ENCODE assay signal across 1 cellular context in the genomic region with DNA sequence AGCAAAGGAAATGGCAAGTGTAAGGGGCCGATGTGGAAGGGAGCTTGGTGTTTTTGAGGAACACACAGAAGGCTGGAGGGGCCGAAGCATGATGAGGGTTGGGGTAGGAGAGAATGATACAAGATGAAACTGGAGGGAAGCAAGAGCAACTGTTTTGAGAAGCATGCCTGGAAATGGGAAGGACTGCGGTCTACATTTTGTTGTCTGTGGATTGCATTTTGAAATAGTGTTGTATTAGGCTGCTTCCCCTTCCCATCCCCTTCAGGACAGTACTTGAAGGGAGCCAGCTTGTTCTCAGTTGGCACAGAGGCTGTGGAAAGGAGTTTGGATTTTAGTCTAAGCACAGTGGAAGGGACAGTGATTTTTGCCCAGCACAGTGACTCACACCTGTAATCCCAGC.
TF ChIP-seq lines count a peak whose summit lies in the region.

No MANE protein-coding gene starts in this region.

TF ChIP-seq in HepG2, 621 proteins besides CTCF, POLR2A, EP300 and RAD21:
- TF ChIP-seq ZNF607 (CRISPR knock-in tag; IDR thresholded peaks at IDR 0.05; ENCODE audit: borderline replicate concordance) (0 out of 2 replicates have a peak, but pooled peaks have one; percentile 15), PAF1 (CRISPR knock-in tag; IDR thresholded peaks at IDR 0.05) (0 out of 2 replicates have a peak, but pooled peaks have one; percentile 36), FOXO1 (CRISPR knock-in tag; IDR thresholded peaks at IDR 0.05) (0 out of 2 replicates have a peak, but pooled peaks have one; percentile 24), RBFOX2 (IDR thresholded peaks at IDR 0.05; ENCODE audit: low read depth, low read length) (peak; percentile 52), RBM22 (optimal IDR thresholded peaks at IDR 0.05; ENCODE audit: low read length) (peak; percentile 63), ZMYM2 (CRISPR knock-in tag; IDR thresholded peaks at IDR 0.05) (no peak), LCORL (IDR thresholded peaks at IDR 0.05) (no peak), LCORL (CRISPR knock-in tag; IDR thresholded peaks at IDR 0.05) (peak; percentile 40), SP140L (CRISPR knock-in tag; IDR thresholded peaks at IDR 0.05; ENCODE audit: borderline replicate concordance) (no peak), IRF2 (CRISPR knock-in tag; IDR thresholded peaks at IDR 0.05) (0 out of 2 replicates have a peak, but pooled peaks have one; percentile 22), ZSCAN25 (CRISPR knock-in tag; IDR thresholded peaks at IDR 0.05) (no peak), NR2C2 (CRISPR knock-in tag; IDR thresholded peaks at IDR 0.05; ENCODE audit: borderline replicate concordance) (peak; percentile 21; the same call in 1 of the 2 replicates), HBP1 (CRISPR knock-in tag; IDR thresholded peaks at IDR 0.05; ENCODE audit: low read depth) (no peak), PHF8 (CRISPR knock-in tag; IDR thresholded peaks at IDR 0.05) (0 out of 2 replicates have a peak, but pooled peaks have one; percentile 10), ZNF720 (CRISPR knock-in tag; IDR thresholded peaks at IDR 0.05) (0 out of 2 replicates have a peak, but pooled peaks have one; percentile 60), YEATS2 (CRISPR knock-in tag; IDR thresholded peaks at IDR 0.05; ENCODE audit: borderline replicate concordance) (no peak), ZNF569 (CRISPR knock-in tag; IDR thresholded peaks at IDR 0.05; ENCODE audit: borderline replicate concordance) (no peak)
- TF ChIP-seq, protein P1, sequence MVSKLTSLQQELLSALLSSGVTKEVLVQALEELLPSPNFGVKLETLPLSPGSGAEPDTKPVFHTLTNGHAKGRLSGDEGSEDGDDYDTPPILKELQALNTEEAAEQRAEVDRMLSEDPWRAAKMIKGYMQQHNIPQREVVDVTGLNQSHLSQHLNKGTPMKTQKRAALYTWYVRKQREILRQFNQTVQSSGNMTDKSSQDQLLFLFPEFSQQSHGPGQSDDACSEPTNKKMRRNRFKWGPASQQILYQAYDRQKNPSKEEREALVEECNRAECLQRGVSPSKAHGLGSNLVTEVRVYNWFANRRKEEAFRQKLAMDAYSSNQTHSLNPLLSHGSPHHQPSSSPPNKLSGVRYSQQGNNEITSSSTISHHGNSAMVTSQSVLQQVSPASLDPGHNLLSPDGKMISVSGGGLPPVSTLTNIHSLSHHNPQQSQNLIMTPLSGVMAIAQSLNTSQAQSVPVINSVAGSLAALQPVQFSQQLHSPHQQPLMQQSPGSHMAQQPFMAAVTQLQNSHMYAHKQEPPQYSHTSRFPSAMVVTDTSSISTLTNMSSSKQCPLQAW (CRISPR knock-in tag; IDR thresholded peaks at IDR 0.05) = 0 out of 2 replicates have a peak, but pooled peaks have one; percentile 30
- TF ChIP-seq, protein P2, sequence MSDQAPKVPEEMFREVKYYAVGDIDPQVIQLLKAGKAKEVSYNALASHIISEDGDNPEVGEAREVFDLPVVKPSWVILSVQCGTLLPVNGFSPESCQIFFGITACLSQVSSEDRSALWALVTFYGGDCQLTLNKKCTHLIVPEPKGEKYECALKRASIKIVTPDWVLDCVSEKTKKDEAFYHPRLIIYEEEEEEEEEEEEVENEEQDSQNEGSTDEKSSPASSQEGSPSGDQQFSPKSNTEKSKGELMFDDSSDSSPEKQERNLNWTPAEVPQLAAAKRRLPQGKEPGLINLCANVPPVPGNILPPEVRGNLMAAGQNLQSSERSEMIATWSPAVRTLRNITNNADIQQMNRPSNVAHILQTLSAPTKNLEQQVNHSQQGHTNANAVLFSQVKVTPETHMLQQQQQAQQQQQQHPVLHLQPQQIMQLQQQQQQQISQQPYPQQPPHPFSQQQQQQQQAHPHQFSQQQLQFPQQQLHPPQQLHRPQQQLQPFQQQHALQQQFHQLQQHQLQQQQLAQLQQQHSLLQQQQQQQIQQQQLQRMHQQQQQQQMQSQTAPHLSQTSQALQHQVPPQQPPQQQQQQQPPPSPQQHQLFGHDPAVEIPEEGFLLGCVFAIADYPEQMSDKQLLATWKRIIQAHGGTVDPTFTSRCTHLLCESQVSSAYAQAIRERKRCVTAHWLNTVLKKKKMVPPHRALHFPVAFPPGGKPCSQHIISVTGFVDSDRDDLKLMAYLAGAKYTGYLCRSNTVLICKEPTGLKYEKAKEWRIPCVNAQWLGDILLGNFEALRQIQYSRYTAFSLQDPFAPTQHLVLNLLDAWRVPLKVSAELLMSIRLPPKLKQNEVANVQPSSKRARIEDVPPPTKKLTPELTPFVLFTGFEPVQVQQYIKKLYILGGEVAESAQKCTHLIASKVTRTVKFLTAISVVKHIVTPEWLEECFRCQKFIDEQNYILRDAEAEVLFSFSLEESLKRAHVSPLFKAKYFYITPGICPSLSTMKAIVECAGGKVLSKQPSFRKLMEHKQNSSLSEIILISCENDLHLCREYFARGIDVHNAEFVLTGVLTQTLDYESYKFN (CRISPR knock-in tag; conservative IDR thresholded peaks at IDR 0.05) = 0 out of 2 replicates have a peak, but pooled peaks have one; percentile 5
